1 cellular context compared by ENCODE assay signal in genomic region chr18:35139517-35139916, GRCh38.
TF ChIP-seq lines count a peak whose summit lies in the region.

No MANE protein-coding gene starts in this region.

TF ChIP-seq in WTC11, 78 proteins besides CTCF, POLR2A, EP300 and RAD21 (continued from another document):
- no peak for TF ChIP-seq ATF6 (CRISPR knock-in tag; IDR thresholded peaks at IDR 0.05)
- TF ChIP-seq NR1H2 (CRISPR knock-in tag; IDR thresholded peaks at IDR 0.05): no peak
- TF ChIP-seq ATF2 (CRISPR knock-in tag; IDR thresholded peaks at IDR 0.05; ENCODE audit: borderline replicate concordance, low read depth): no peak
- TF ChIP-seq JUN (CRISPR knock-in tag; IDR thresholded peaks at IDR 0.05): no peak
- no peak for TF ChIP-seq MLX (CRISPR knock-in tag; IDR thresholded peaks at IDR 0.05)
- no peak for TF ChIP-seq ZNF425 (CRISPR knock-in tag; conservative IDR thresholded peaks at IDR 0.05)
- TF ChIP-seq ERG (CRISPR knock-in tag; IDR thresholded peaks at IDR 0.05): no peak
- no peak for TF ChIP-seq IRF1 (CRISPR knock-in tag; IDR thresholded peaks at IDR 0.05)
- TF ChIP-seq ATF3 (CRISPR knock-in tag; conservative IDR thresholded peaks at IDR 0.05): no peak
- no peak for TF ChIP-seq NR2C2 (CRISPR knock-in tag; IDR thresholded peaks at IDR 0.05)
- no peak for TF ChIP-seq TCF7 (CRISPR knock-in tag; IDR thresholded peaks at IDR 0.05; ENCODE audit: low read depth)
- TF ChIP-seq ETV6 (CRISPR knock-in tag; IDR thresholded peaks at IDR 0.05): no peak
- no peak for TF ChIP-seq FOXK1 (CRISPR knock-in tag; IDR thresholded peaks at IDR 0.05)
- no peak for TF ChIP-seq JAZF1 (CRISPR knock-in tag; IDR thresholded peaks at IDR 0.05)
